ENCODE assay signal across 22 cellular contexts in genomic region chr7:158943713-158944112, GRCh38.
"Had no signal": no experiment of that assay in that cellular context is flagged by ENCODE, and none has a peak within 500 bp of the region (broad histone marks: within the 10 kb centered on the region; RNA-seq: fewer than 3 reads in every experiment).

No MANE protein-coding gene starts in this region.

- DNase-seq: dorsolateral prefrontal cortex; effector CD4-positive, alpha-beta T cell; hypothalamus; kidney; midbrain; naive thymus-derived CD4-positive, alpha-beta T cell; nucleus accumbens; ovary; psoas muscle; sigmoid colon; stimulated activated CD4-positive, alpha-beta T cell treated with anti-CD3 and anti-CD28 coated beads, Interleukin-2, amount 100 ng/mL, for 24 hours; stimulated activated CD4-positive, alpha-beta T cell treated with anti-CD3 and anti-CD28 coated beads, Interleukin-4, amount 100 ng/mL, for 24 hours; stimulated activated naive CD8-positive, alpha-beta T cell treated with anti-CD3 and anti-CD28 coated beads, Interleukin-15, Interleukin-2, amounts not matched to agents 100 U/mL and 50 U/mL, for 24 hours; substantia nigra; testis; tibial artery; upper lobe of left lung had no signal

- H3K27me3 ChIP-seq: dorsolateral prefrontal cortex, neural progenitor cell, ovary, sigmoid colon, testis, tibial artery, upper lobe of left lung had no signal

- H3K9me3 ChIP-seq: psoas muscle, sigmoid colon, testis, tibial artery, upper lobe of left lung had no signal

- H3K4me2 ChIP-seq: neural progenitor cell had no signal

- H3K4me1 ChIP-seq: neural progenitor cell, psoas muscle, sigmoid colon, testis, tibial artery, upper lobe of left lung had no signal

- H3K4me3 ChIP-seq: dorsolateral prefrontal cortex, lung, neural progenitor cell, ovary, psoas muscle, sigmoid colon, testis, tibial artery, upper lobe of left lung had no signal

- ATAC-seq: left lobe of liver; naive thymus-derived CD4-positive, alpha-beta T cell; psoas muscle; right cardiac atrium; stimulated activated effector memory CD8-positive, alpha-beta T cell treated with anti-CD3 and anti-CD28 coated beads, Interleukin-12 subunit alpha, Interleukin-12 subunit beta, amount 100 ng/mL, for 72 hours; stimulated activated naive CD8-positive, alpha-beta T cell treated with anti-CD3 and anti-CD28 coated beads, Interleukin-15, Interleukin-2, amounts not matched to agents 100 U/mL and 50 U/mL, for 24 hours had no signal

- H3K36me3 ChIP-seq: neural progenitor cell, ovary had no signal

- H2AFZ ChIP-seq: neural progenitor cell had no signal

- H3K27ac ChIP-seq: neural progenitor cell, ovary, psoas muscle, sigmoid colon, testis, tibial artery, upper lobe of left lung had no signal
